ENCODE assay signal across 14 cellular contexts in genomic region chr7:130392456-130392860, GRCh38. TPM values are rescaled to one million over a fixed set of nuclear protein-coding genes. Genes with fewer than 3 reads are reported as not detected.
DNase-seq lines count a peak whose midpoint lies in the region; ATAC-seq and TF ChIP-seq lines count a peak whose summit lies in the region.
"Had no signal": no experiment of that assay in that cellular context is flagged by ENCODE, and none has a peak within 500 bp of the region (broad histone marks: within the 10 kb centered on the region; RNA-seq: fewer than 3 reads in every experiment).

No MANE protein-coding gene starts in this region.

- POLR2A ChIA-PET in SK-N-SH (lab: Yijun Ruan, JAX), result no interaction called here

- TF ChIP-seq CTCF in SK-N-SH (IDR thresholded peaks at IDR 0.05), result no peak
- no peak for TF ChIP-seq CTCF in lower lobe of right lung (IDR thresholded peaks at IDR 0.05)
- no peak for TF ChIP-seq CTCF in transverse colon (IDR thresholded peaks at IDR 0.05)
- TF ChIP-seq CTCF in body of pancreas (IDR thresholded peaks at IDR 0.05), result no peak

- no peaks in the 10 kb centered on the region for H3K79me2 ChIP-seq in SK-N-SH (ENCODE audit: insufficient read depth)

- H3K4me3 ChIP-seq in SK-N-SH (ENCODE audit: low read depth in 2 of 2, low read length in 1 of 2) (no peak overlapping the region), lower lobe of right lung (no peak overlapping the region), transverse colon (no peak overlapping the region), body of pancreas (no peak overlapping the region)
- H3K4me3 ChIP-seq: upper lobe of left lung had no signal

- ATAC-seq in SK-N-SH treated with all-trans-retinoic acid at 6 μM for 48 hours (no peak), lower lobe of right lung (peak in 1 of 2 donors; percentile 21), HG02884 (IDR thresholded peaks at IDR 0.05; ENCODE audit: unreplicated experiment) (no peak), body of pancreas (no peak)
- ATAC-seq: natural killer cell treated with Interleukin-12 subunit alpha and Interleukin-12 subunit beta and Interleukin-15 and Interleukin-18, amount 100 ng/mL, for 72 hours had no signal

- H3K4me1 ChIP-seq in SK-N-SH (ENCODE audit: control insufficient read depth in 1 of 2, insufficient read depth in 2 of 2, low read depth in 1 of 2, low read length in 1 of 2) (peaks cover 0 to 12% of the 10 kb centered on the region in 2 experiments; a peak in 2 of 4 replicates), lower lobe of right lung (no peaks in the 10 kb centered on the region), transverse colon (peaks cover 0 to 12% (median 0%) of the 10 kb centered on the region in 4 donors), body of pancreas (peaks cover 12% of the 10 kb centered on the region)
- H3K4me1 ChIP-seq: upper lobe of left lung had no signal

- no peak overlapping the region for H3K4me2 ChIP-seq in SK-N-SH
- H3K4me2 ChIP-seq: KMS-11 had no signal

- no peak overlapping the region for H3K27ac ChIP-seq in SK-N-SH (ENCODE audit: low read depth in 2 of 2, low read length in 1 of 2)
- peak overlapping the region; percentile 39 for H3K27ac ChIP-seq in lower lobe of right lung
- peak overlapping the region; percentile 26 to 75 (median 46) for H3K27ac ChIP-seq in transverse colon
- peak overlapping the region in 2 of 4 donors; percentile 30 to 57 for H3K27ac ChIP-seq in body of pancreas
- H3K27ac ChIP-seq: epithelial cell of prostate, KMS-11, WERI-Rb-1 had no signal

- no peak for TF ChIP-seq POLR2A in erythroblast (IDR thresholded peaks at IDR 0.05; ENCODE audit: low read length)
- no peak for TF ChIP-seq POLR2A in transverse colon (IDR thresholded peaks at IDR 0.05)
- TF ChIP-seq POLR2A in body of pancreas (IDR thresholded peaks at IDR 0.05), result no peak

- in situ Hi-C loops in transverse colon (cut with MboI; ENCODE audit: low pct_ligation_motif_present in 1 of 4, low pct_unique_long_range_greater_than_20kb in 1 of 4, low sequenced_read_pairs in 3 of 4), result no loop called here

- H3K9ac ChIP-seq in SK-N-SH, result no peak overlapping the region
- H3K9ac ChIP-seq: KMS-11 had no signal

- 94% methylated on average over 7 of the region's 7 CpGs for WGBS in SK-N-SH (ENCODE audit: low lambda C conversion rate)
- 40 to 51% methylated on average over 7 of the region's 7 CpGs for WGBS in transverse colon (ENCODE audit: low coverage in 1 of 2), 2 donors
- WGBS in body of pancreas, 2 donors, result 15 to 19% methylated on average over 7 of the region's 7 CpGs

- no peak for DNase-seq in SK-N-SH
- peak; percentile 44 to 55 for DNase-seq in erythroblast (lab: John Stamatoyannopoulos, UW)
- no peak for DNase-seq in lower lobe of right lung
- no peak for DNase-seq in transverse colon
- no peak for DNase-seq in body of pancreas
- no peak for DNase-seq in NCI-H1105 treated with DMSO at 0.1 percent for 48 hours (lab: John Stamatoyannopoulos, UW)
- DNase-seq: 8988T, upper lobe of left lung, WERI-Rb-1 had no signal

- no peak for TF ChIP-seq RAD21 in SK-N-SH (IDR thresholded peaks at IDR 0.05; ENCODE audit: low read length)

- H4K20me1 ChIP-seq in SK-N-SH (ENCODE audit: insufficient read depth), result no peaks in the 10 kb centered on the region

- H2AFZ ChIP-seq in SK-N-SH (ENCODE audit: low read depth), result no peak overlapping the region

- H3K36me3 ChIP-seq in SK-N-SH (replicated peaks in 1 of 2; ENCODE audit: control insufficient read depth in 1 of 2, insufficient read depth in 2 of 2, low read length in 1 of 2) (peaks cover under 1 to 2% of the 10 kb centered on the region in 2 experiments), lower lobe of right lung (no peaks in the 10 kb centered on the region), transverse colon (no peaks in the 10 kb centered on the region), body of pancreas (replicated peaks in 1 of 2; ENCODE audit: insufficient read depth in 1 of 2, low read depth in 2 of 2) (no peaks in the 10 kb centered on the region)
- H3K36me3 ChIP-seq: upper lobe of left lung, WERI-Rb-1 had no signal

- CTCF ChIA-PET in SK-N-SH (lab: Yijun Ruan, JAX), result interaction anchor here (0.9 to 1.4 kb wide), 3 partner anchors 10 to 27 kb away, joined by 3 to 5 read pairs (median 3); no protein-coding TSS in a partner anchor

- H3K27me3 ChIP-seq in SK-N-SH (ENCODE audit: insufficient read depth) (no peaks in the 10 kb centered on the region), lower lobe of right lung (ENCODE audit: low read depth) (no peaks in the 10 kb centered on the region), transverse colon (no peaks in the 10 kb centered on the region), body of pancreas (no peaks in the 10 kb centered on the region)
- H3K27me3 ChIP-seq: upper lobe of left lung had no signal

- H3K9me3 ChIP-seq in SK-N-SH, result no peaks in the 10 kb centered on the region
- H3K9me3 ChIP-seq in lower lobe of right lung, result no peaks in the 10 kb centered on the region
- no peaks in the 10 kb centered on the region for H3K9me3 ChIP-seq in transverse colon
- no peaks in the 10 kb centered on the region for H3K9me3 ChIP-seq in body of pancreas
- H3K9me3 ChIP-seq: upper lobe of left lung had no signal

- no peaks in the 10 kb centered on the region for H3K9me2 ChIP-seq in SK-N-SH

- no peaks in the 10 kb centered on the region for H3F3A ChIP-seq in SK-N-SH (replicated peaks; ENCODE audit: insufficient read depth)

- TF ChIP-seq EP300 in SK-N-SH (IDR thresholded peaks at IDR 0.05; ENCODE audit: borderline replicate concordance in 1 of 2, low read depth in 1 of 2, low read length in 1 of 2) (no peak), transverse colon (IDR thresholded peaks at IDR 0.05; ENCODE audit: low read depth) (no peak)

- intact Hi-C loops in lower lobe of right lung (cut with DNase I) (no loop called here), transverse colon (cut with DNase I; ENCODE audit: low total_unique reads) (no loop called here), body of pancreas (cut with DNase I) (no loop called here)

TF ChIP-seq in SK-N-SH treated with all-trans-retinoic acid at 6 μM for 48 hours, 23 proteins besides CTCF, POLR2A, EP300 and RAD21:
- no peak for TF ChIP-seq ZNF8 (CRISPR knock-in tag; IDR thresholded peaks at IDR 0.05)
- TF ChIP-seq CSDC2 (CRISPR knock-in tag; IDR thresholded peaks at IDR 0.05), result 0 out of 2 replicates have a peak, but pooled peaks have one; percentile 24
TF ChIP-seq in SK-N-SH treated with all-trans-retinoic acid at 6 μM for 48 hours: peak in this region for 1.

TF ChIP-seq in SK-N-SH, 30 proteins besides CTCF, POLR2A, EP300 and RAD21:
- TF ChIP-seq GABPA (IDR thresholded peaks at IDR 0.05; ENCODE audit: low read depth) (no peak), PBX3 (IDR thresholded peaks at IDR 0.05) (no peak)

RNA-seq across cellular contexts. Expression of gene CPA1, which starts 12.2 kb away (rescaled TPM):
- polyA plus RNA-seq in SK-N-SH (2012; rRNA removed), result 0.05 and 0.24 TPM in 2 replicates
- polyA plus RNA-seq in SK-N-SH (2012; cell fraction: cytosol; rRNA removed), result 0.06 and 0.12 TPM in 2 replicates
- 0.19 and 0.36 TPM in 2 replicates for polyA plus RNA-seq in SK-N-SH (2012; cell fraction: nucleus; rRNA removed)
- 0.30 TPM for total RNA-seq in lower lobe of right lung
- total RNA-seq in transverse colon, result not detected
- over 10,000 TPM; 26,456 to 42,834 TPM for total RNA-seq in body of pancreas
- total RNA-seq: natural killer cell treated with Interleukin-12 subunit alpha and Interleukin-12 subunit beta and Interleukin-15 and Interleukin-18, amount 100 ng/mL, for 72 hours had no signal

RNA-seq across cellular contexts. Expression of gene CPA5, which starts 47.8 kb away (rescaled TPM):
- 0.86 and 1.3 TPM in 2 replicates for polyA plus RNA-seq in SK-N-SH (2012; rRNA removed)
- polyA plus RNA-seq in SK-N-SH (2012; cell fraction: cytosol; rRNA removed), result 0.19 and 0.29 TPM in 2 replicates
- 2.2 and 4.6 TPM in 2 replicates for polyA plus RNA-seq in SK-N-SH (2012; cell fraction: nucleus; rRNA removed)
- total RNA-seq in lower lobe of right lung (not detected), transverse colon (not detected), body of pancreas (not detected)
- total RNA-seq: natural killer cell treated with Interleukin-12 subunit alpha and Interleukin-12 subunit beta and Interleukin-15 and Interleukin-18, amount 100 ng/mL, for 72 hours; upper lobe of left lung had no signal

RNA-seq across cellular contexts. Expression of gene CEP41, which starts 48.4 kb away (rescaled TPM):
- 20.9 and 25.8 TPM in 2 replicates for polyA plus RNA-seq in SK-N-SH (2012; rRNA removed)
- polyA plus RNA-seq in SK-N-SH (2012; cell fraction: cytosol; rRNA removed), result 20.9 and 23.3 TPM in 2 replicates
- polyA plus RNA-seq in SK-N-SH (2012; cell fraction: nucleus; rRNA removed), result 23.1 and 25.8 TPM in 2 replicates
- total RNA-seq in lower lobe of right lung (10.0 TPM), transverse colon (1 to 10 TPM in 2 of 4 donors, under 1 TPM in 1, not detected in 1; 0.75 to 4.8 (median 2.7) TPM), body of pancreas (1 to 10 TPM; 6.9 to 8.3 TPM)

Comparison
In these comparisons a context has a peak if more than half of its experiments do, and no peak if none do; other contexts are left out.
1. DNase-seq: peak in erythroblast (2 of 2); none in SK-N-SH (single experiment), lower lobe of right lung (single experiment), transverse colon (single experiment), body of pancreas (0 of 4) and NCI-H1105 treated with DMSO at 0.1 percent for 48 hours (single experiment).
2. H3K27ac ChIP-seq: peak in lower lobe of right lung (single experiment) and transverse colon (4 of 4); none in SK-N-SH (0 of 2).
3. RNA of gene CPA1, which starts 12.2 kb away (total RNA-seq): 26,456 to 42,834 TPM in body of pancreas; 0.30 TPM in lower lobe of right lung (single experiment) and not detected in transverse colon; every median in the first group is over 1,000 times any median in the second.